In genomic region chr5:177474845-177475562, GRCh38 we compare ENCODE assay signal across 10 cellular contexts. TPM values are rescaled to one million over a fixed set of nuclear protein-coding genes. Genes with fewer than 3 reads are reported as not detected.
A peak's percentile ranks its signal among the peaks of the same experiment; 100 is the strongest.
DNase-seq lines count a peak whose midpoint lies in the region; ATAC-seq and TF ChIP-seq lines count a peak whose summit lies in the region.
"Had no signal": no experiment of that assay in that cellular context is flagged by ENCODE, and none has a peak within 500 bp of the region (broad histone marks: within the 10 kb centered on the region; RNA-seq: fewer than 3 reads in every experiment).

No MANE protein-coding gene starts in this region.

- H3K27ac Mint-ChIP-seq in WTC11: no peak overlapping the region
- H3K27ac Mint-ChIP-seq in naive thymus-derived CD8-positive, alpha-beta T cell: peak overlapping the region in 9 of 10 donors; percentile 1 to 94 (median 75)

- H3K36me3 Mint-ChIP-seq in WTC11: peaks cover 4% of the 10 kb centered on the region; the same call in 1 of the 2 replicates
- no peaks in the 10 kb centered on the region for H3K36me3 Mint-ChIP-seq in naive thymus-derived CD8-positive, alpha-beta T cell

- peaks cover 49% of the 10 kb centered on the region for H3K4me1 Mint-ChIP-seq in WTC11
- H3K4me1 Mint-ChIP-seq in naive thymus-derived CD8-positive, alpha-beta T cell: peaks cover 39 to 80% (median 73%) of the 10 kb centered on the region in 4 donors

- H3K27me3 Mint-ChIP-seq in WTC11 (ENCODE audit: low read depth): no peaks in the 10 kb centered on the region
- H3K27me3 Mint-ChIP-seq in naive thymus-derived CD8-positive, alpha-beta T cell: no peaks in the 10 kb centered on the region

- H3K9me3 Mint-ChIP-seq in WTC11: no peaks in the 10 kb centered on the region
- no peaks in the 10 kb centered on the region for H3K9me3 Mint-ChIP-seq in naive thymus-derived CD8-positive, alpha-beta T cell

- TF ChIP-seq CTCF in WTC11 (IDR thresholded peaks at IDR 0.05) (no peak), breast epithelium (IDR thresholded peaks at IDR 0.05) (no peak)

- no peak overlapping the region for H3K4me3 ChIP-seq in breast epithelium

- H3K36me3 ChIP-seq in breast epithelium: no peaks in the 10 kb centered on the region

- no peak for ATAC-seq in WTC11
- ATAC-seq in naive thymus-derived CD8-positive, alpha-beta T cell: no peak

- H3K4me1 ChIP-seq in breast epithelium: peaks cover 19% of the 10 kb centered on the region in 2 donors

- no peak for TF ChIP-seq POLR2A in breast epithelium (IDR thresholded peaks at IDR 0.05)

- H3K27ac ChIP-seq in breast epithelium: peak overlapping the region in 1 of 2 donors; percentile 77
- H3K27ac ChIP-seq: neutrophil had no signal

- CTCF ChIA-PET in WTC11 (lab: Charles Lee): interaction anchor here (1.1 to 16.7 kb wide), 4 partner anchors 18 to 165 kb away, joined by 3 to 230 read pairs (median 16); partner anchors contain the start of gene PDLIM7

- H3K4me3 Mint-ChIP-seq in WTC11: peak overlapping the region; percentile 64; the same call in 1 of the 2 replicates
- peak overlapping the region; percentile 64 to 92 (median 84) for H3K4me3 Mint-ChIP-seq in naive thymus-derived CD8-positive, alpha-beta T cell

- intact Hi-C loops in breast epithelium (cut with DNase I; ENCODE audit: low total_unique reads): no loop called here

- peak; percentile 60 for DNase-seq in EH (ENCODE audit: low read depth)
- DNase-seq in WTC11 (ENCODE audit: low spot score): no peak
- DNase-seq in naive thymus-derived CD8-positive, alpha-beta T cell: no peak
- no peak for DNase-seq in NCI-H774 (lab: John Stamatoyannopoulos, UW)
- no peak for DNase-seq in amygdala (lab: John Stamatoyannopoulos, UW)
- no peak for DNase-seq in breast epithelium (ENCODE audit: low spot score in 2 of 2)
- DNase-seq: activated CD4-positive, CD25-positive, alpha-beta regulatory T cell; hippocampal formation; NCI-H526 treated with DMSO at 0.1 percent for 48 hours had no signal

- POLR2A ChIA-PET in WTC11 (lab: Charles Lee): interaction anchor here (1.4 to 6.0 kb wide), 3 partner anchors 14 to 21 kb away, joined by 5 to 53 read pairs (median 43); partner anchors contain the start of gene PDLIM7
- POLR2A ChIA-PET in naive thymus-derived CD8-positive, alpha-beta T cell (lab: Charles Lee): interaction anchor here (0.6 to 5.9 kb wide), 8 partner anchors 11 to 173 kb away, joined by 3 to 36 read pairs (median 6); partner anchors contain the start of genes DDX41 and PDLIM7

- no peaks in the 10 kb centered on the region for H3K9me3 ChIP-seq in breast epithelium
- H3K9me3 ChIP-seq: neutrophil had no signal

- H3K27me3 ChIP-seq in breast epithelium: no peaks in the 10 kb centered on the region

TF ChIP-seq in WTC11, 78 proteins besides CTCF, POLR2A, EP300 and RAD21:
- TF ChIP-seq ZNF232 (CRISPR knock-in tag; IDR thresholded peaks at IDR 0.05) (no peak), TEAD1 (CRISPR knock-in tag; IDR thresholded peaks at IDR 0.05) (no peak), GABPB1 (CRISPR knock-in tag; IDR thresholded peaks at IDR 0.05) (no peak), FOXP1 (CRISPR knock-in tag; IDR thresholded peaks at IDR 0.05; ENCODE audit: borderline replicate concordance) (no peak), ZBTB21 (CRISPR knock-in tag; IDR thresholded peaks at IDR 0.05; ENCODE audit: borderline replicate concordance) (no peak), ARID4B (CRISPR knock-in tag; IDR thresholded peaks at IDR 0.05; ENCODE audit: borderline replicate concordance) (no peak), KAT7 (CRISPR knock-in tag; IDR thresholded peaks at IDR 0.05; ENCODE audit: borderline replicate concordance) (no peak), FOXJ3 (CRISPR knock-in tag; IDR thresholded peaks at IDR 0.05; ENCODE audit: borderline replicate concordance) (no peak), ATF2 (CRISPR knock-in tag; IDR thresholded peaks at IDR 0.05; ENCODE audit: borderline replicate concordance, low read depth) (no peak), MYBL2 (CRISPR knock-in tag; IDR thresholded peaks at IDR 0.05) (no peak), ZNF138 (CRISPR knock-in tag; conservative IDR thresholded peaks at IDR 0.05) (no peak), NR1H2 (CRISPR knock-in tag; IDR thresholded peaks at IDR 0.05) (no peak), EMX1 (CRISPR knock-in tag; IDR thresholded peaks at IDR 0.05) (no peak), PRRX2 (CRISPR knock-in tag; IDR thresholded peaks at IDR 0.05) (no peak)
- TF ChIP-seq, protein P1, sequence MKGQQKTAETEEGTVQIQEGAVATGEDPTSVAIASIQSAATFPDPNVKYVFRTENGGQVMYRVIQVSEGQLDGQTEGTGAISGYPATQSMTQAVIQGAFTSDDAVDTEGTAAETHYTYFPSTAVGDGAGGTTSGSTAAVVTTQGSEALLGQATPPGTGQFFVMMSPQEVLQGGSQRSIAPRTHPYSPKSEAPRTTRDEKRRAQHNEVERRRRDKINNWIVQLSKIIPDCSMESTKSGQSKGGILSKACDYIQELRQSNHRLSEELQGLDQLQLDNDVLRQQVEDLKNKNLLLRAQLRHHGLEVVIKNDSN (CRISPR knock-in tag; IDR thresholded peaks at IDR 0.05): no peak
TF ChIP-seq in WTC11: peak in this region for 0.

RNA-seq across cellular contexts. Expression of gene DBN1, which starts 1.6 kb away (rescaled TPM):
- total RNA-seq in WTC11 (2021) (267 to 288 TPM (median 269 TPM) in 3 replicates), breast epithelium (10 to 100 TPM; 30.7 to 94.6 (median 61.3) TPM)
- total RNA-seq in naive thymus-derived CD8-positive, alpha-beta T cell: 10 to 100 TPM; 57.0 to 62.9 TPM
- polyA plus RNA-seq in naive thymus-derived CD8-positive, alpha-beta T cell: 10 to 100 TPM; 20.5 to 25.3 (median 21.8) TPM

RNA-seq across cellular contexts. Expression of gene PDLIM7, which starts 22.4 kb away (rescaled TPM):
- total RNA-seq in WTC11 (2021) (124 to 142 TPM (median 139 TPM) in 3 replicates), breast epithelium (10 to 100 TPM; 17.1 to 61.9 (median 42.6) TPM)
- total RNA-seq in naive thymus-derived CD8-positive, alpha-beta T cell: 10 to 100 TPM; 16.7 to 19.1 TPM
- 1 to 10 TPM; 4.3 to 5.8 (median 5.3) TPM for polyA plus RNA-seq in naive thymus-derived CD8-positive, alpha-beta T cell

RNA-seq across cellular contexts. Expression of gene PRR7, which starts 28.4 kb away (rescaled TPM):
- total RNA-seq in WTC11 (2021) (13.1 to 14.7 TPM (median 14.6 TPM) in 3 replicates), breast epithelium (1 to 10 TPM in 2 of 3 donors, under 1 TPM in 1; 0.48 to 2.0 (median 1.3) TPM)
- 1 to 10 TPM; 7.6 to 7.7 TPM for total RNA-seq in naive thymus-derived CD8-positive, alpha-beta T cell
- 10 to 100 TPM; 14.6 to 21.6 (median 20.6) TPM for polyA plus RNA-seq in naive thymus-derived CD8-positive, alpha-beta T cell

RNA-seq across cellular contexts. Expression of gene DOK3, which starts 34.6 kb away (rescaled TPM):
- total RNA-seq in WTC11 (2021): 9.0 to 9.9 TPM (median 9.0 TPM) in 3 replicates
- total RNA-seq in naive thymus-derived CD8-positive, alpha-beta T cell: 1 to 10 TPM; 3.7 to 3.8 TPM
- polyA plus RNA-seq in naive thymus-derived CD8-positive, alpha-beta T cell: under 1 TPM in 1 of 3 donors, not detected in 2; 0.22 TPM
- 1 to 10 TPM; 1.6 to 7.2 (median 6.6) TPM for total RNA-seq in breast epithelium

RNA-seq across cellular contexts. Expression of gene DDX41, which starts 41.8 kb away (rescaled TPM):
- total RNA-seq in WTC11 (2021) (136 to 156 TPM (median 137 TPM) in 3 replicates), breast epithelium (100 to 1,000 TPM in 2 of 3 donors, 10 to 100 TPM in 1; 76.0 to 110 (median 103) TPM)
- total RNA-seq in naive thymus-derived CD8-positive, alpha-beta T cell: 10 to 100 TPM; 84.0 to 86.4 TPM
- 10 to 100 TPM; 29.0 to 54.4 (median 43.0) TPM for polyA plus RNA-seq in naive thymus-derived CD8-positive, alpha-beta T cell
